Comparison of ENCODE assay signal across 2 cellular contexts in genomic region chr11:70397336-70397982, GRCh38.
TF ChIP-seq lines count a peak whose summit lies in the region.

No MANE protein-coding gene starts in this region.

TF ChIP-seq in K562, 482 proteins besides CTCF, POLR2A, EP300 and RAD21 (continued from another document and continues in another):
- no peak for TF ChIP-seq MGA (IDR thresholded peaks at IDR 0.05)
- peak in 1 of 2 experiments; percentile 50 for TF ChIP-seq AFF1 (IDR thresholded peaks at IDR 0.05; ENCODE audit: low read depth in 1 of 2, partially characterized antibody in 2 of 2)

TF ChIP-seq in HepG2, 621 proteins besides CTCF, POLR2A, EP300 and RAD21 (continued from another document and continues in another):
- TF ChIP-seq ZNF407 (CRISPR knock-in tag; IDR thresholded peaks at IDR 0.05; ENCODE audit: not compliant biosample characterization): no peak
- TF ChIP-seq ZNF205 (CRISPR knock-in tag; IDR thresholded peaks at IDR 0.05): no peak
- TF ChIP-seq SNAI1 (CRISPR knock-in tag; IDR thresholded peaks at IDR 0.05; ENCODE audit: borderline replicate concordance): no peak
- TF ChIP-seq ZNF773 (CRISPR knock-in tag; IDR thresholded peaks at IDR 0.05; ENCODE audit: borderline replicate concordance): no peak
- TF ChIP-seq GTF3A (CRISPR knock-in tag; conservative IDR thresholded peaks at IDR 0.05): no peak
- no peak for TF ChIP-seq NKX3-1 (CRISPR knock-in tag; IDR thresholded peaks at IDR 0.05)
- TF ChIP-seq USF2 (IDR thresholded peaks at IDR 0.05; ENCODE audit: low read depth, low read length): no peak
- TF ChIP-seq USF2 (CRISPR knock-in tag; IDR thresholded peaks at IDR 0.05; ENCODE audit: borderline replicate concordance): no peak
- 0 out of 2 replicates have a peak, but pooled peaks have one; percentile 2 for TF ChIP-seq ZNF891 (CRISPR knock-in tag; IDR thresholded peaks at IDR 0.05)
- TF ChIP-seq HIC2 (CRISPR knock-in tag; IDR thresholded peaks at IDR 0.05; ENCODE audit: low read depth): no peak
- no peak for TF ChIP-seq MAFG (CRISPR knock-in tag; IDR thresholded peaks at IDR 0.05)
- 0 out of 2 replicates have a peak, but pooled peaks have one; percentile 29 for TF ChIP-seq SNAPC2 (CRISPR knock-in tag; IDR thresholded peaks at IDR 0.05)
- TF ChIP-seq ZNF567 (CRISPR knock-in tag; IDR thresholded peaks at IDR 0.05; ENCODE audit: borderline replicate concordance): no peak
- TF ChIP-seq KAT2B (IDR thresholded peaks at IDR 0.05; ENCODE audit: borderline replicate concordance, low read depth, low read length): no peak
- no peak for TF ChIP-seq ELF1 (CRISPR knock-in tag; IDR thresholded peaks at IDR 0.05)
- TF ChIP-seq FOXA3 (CRISPR knock-in tag; IDR thresholded peaks at IDR 0.05): peak; percentile 35; the same call in 1 of the 2 replicates
- no peak for TF ChIP-seq ZNF142 (CRISPR knock-in tag; IDR thresholded peaks at IDR 0.05)
- TF ChIP-seq ZNF367 (CRISPR knock-in tag; IDR thresholded peaks at IDR 0.05; ENCODE audit: borderline replicate concordance): no peak
- TF ChIP-seq RCOR2 (CRISPR knock-in tag; IDR thresholded peaks at IDR 0.05): no peak; the same call in 1 of the 2 replicates
- TF ChIP-seq ZNF770 (CRISPR knock-in tag; IDR thresholded peaks at IDR 0.05): peak; percentile 49; the same call in 1 of the 2 replicates
- no peak for TF ChIP-seq ZNF710 (CRISPR knock-in tag; IDR thresholded peaks at IDR 0.05; ENCODE audit: borderline replicate concordance)
- no peak for TF ChIP-seq GATAD2A (CRISPR knock-in tag; IDR thresholded peaks at IDR 0.05)
- no peak for TF ChIP-seq ZNF660 (CRISPR knock-in tag; IDR thresholded peaks at IDR 0.05; ENCODE audit: borderline replicate concordance, low read depth)
- TF ChIP-seq HDAC1 (CRISPR knock-in tag; IDR thresholded peaks at IDR 0.05): no peak
- no peak for TF ChIP-seq ZNF101 (CRISPR knock-in tag; IDR thresholded peaks at IDR 0.05; ENCODE audit: borderline replicate concordance, low read depth)
- no peak for TF ChIP-seq ZNF510 (CRISPR knock-in tag; IDR thresholded peaks at IDR 0.05; ENCODE audit: low read depth)
- TF ChIP-seq AKAP8 (CRISPR knock-in tag; IDR thresholded peaks at IDR 0.05): no peak
- TF ChIP-seq GABPB1 (CRISPR knock-in tag; IDR thresholded peaks at IDR 0.05): no peak
- no peak for TF ChIP-seq CBX1 (IDR thresholded peaks at IDR 0.05; ENCODE audit: low read depth)
- no peak for TF ChIP-seq HNF4G (IDR thresholded peaks at IDR 0.05; ENCODE audit: borderline replicate concordance, low read depth, low read length)
- TF ChIP-seq HNF4G (CRISPR knock-in tag; IDR thresholded peaks at IDR 0.05; ENCODE audit: borderline replicate concordance, low read depth): no peak
- 0 out of 2 replicates have a peak, but pooled peaks have one; percentile 16 for TF ChIP-seq FOXK2 (IDR thresholded peaks at IDR 0.05)
- TF ChIP-seq NFKB2 (CRISPR knock-in tag; IDR thresholded peaks at IDR 0.05; ENCODE audit: borderline replicate concordance): no peak
- TF ChIP-seq RAD51 (IDR thresholded peaks at IDR 0.05; ENCODE audit: borderline replicate concordance): no peak
- no peak for TF ChIP-seq RORA (CRISPR knock-in tag; IDR thresholded peaks at IDR 0.05)
- 0 out of 2 replicates have a peak, but pooled peaks have one; percentile 3 for TF ChIP-seq MEF2D (CRISPR knock-in tag; IDR thresholded peaks at IDR 0.05)
- TF ChIP-seq ZNF549 (CRISPR knock-in tag; IDR thresholded peaks at IDR 0.05): no peak
- no peak for TF ChIP-seq ZNF616 (CRISPR knock-in tag; IDR thresholded peaks at IDR 0.05; ENCODE audit: low read depth)
- no peak for TF ChIP-seq MAFK (conservative IDR thresholded peaks at IDR 0.05 in 1 of 2, IDR thresholded peaks at IDR 0.05 in 1 of 2; ENCODE audit: low read length in 2 of 2)
